Comparison of ENCODE assay signal across 9 cellular contexts in the genomic region with DNA sequence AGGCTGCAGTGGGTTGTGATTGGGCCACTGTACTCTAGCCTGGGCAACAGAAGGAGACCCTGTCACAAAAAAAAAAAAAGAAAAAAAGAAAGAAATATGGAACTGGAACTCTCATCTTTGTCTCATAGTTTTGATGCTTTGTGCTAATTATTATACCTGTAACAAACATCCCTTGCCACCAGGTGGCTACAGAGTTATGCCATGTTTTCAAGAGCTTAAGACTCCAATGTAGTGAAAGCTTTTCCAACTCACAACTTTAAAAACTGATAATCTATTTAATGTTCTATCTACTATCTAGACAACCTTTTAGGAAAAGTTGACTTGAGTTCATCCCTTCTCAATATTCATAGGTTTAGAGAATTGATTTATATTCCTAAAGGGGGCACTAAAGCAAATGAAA. TPM values are rescaled to one million over a fixed set of nuclear protein-coding genes. Genes with fewer than 3 reads are reported as not detected.
A peak's percentile ranks its signal among the peaks of the same experiment; 100 is the strongest.
DNase-seq lines count a peak whose midpoint lies in the region; ATAC-seq, FAIRE-seq and TF ChIP-seq lines count a peak whose summit lies in the region.
"Had no signal": no experiment of that assay in that cellular context is flagged by ENCODE, and none has a peak within 500 bp of the region (broad histone marks: within the 10 kb centered on the region; RNA-seq: fewer than 3 reads in every experiment).

No MANE protein-coding gene starts in this region.

- H3K79me2 ChIP-seq in PC-3 (ENCODE audit: low read length) = no peaks in the 10 kb centered on the region

- CTCF ChIA-PET in A673 (lab: Charles Lee) = interaction anchor here (0.6 to 1.0 kb wide), 4 partner anchors 9 to 1752 kb away, joined by 3 to 4 read pairs (median 4); no protein-coding TSS in a partner anchor
- CTCF ChIA-PET in PC-3 (lab: Charles Lee) = interaction anchor here (0.6 kb wide), 2 partner anchors 333 to 521 kb away, joined by 4 to 5 read pairs; no protein-coding TSS in a partner anchor

- POLR2A ChIA-PET in A673 (lab: Charles Lee; ENCODE audit: low non-redundant PET) (no interaction called here), PC-3 (lab: Charles Lee; ENCODE audit: unreplicated experiment) (no interaction called here)

- no peaks in the 10 kb centered on the region for H3K9me3 ChIP-seq in A673 (ENCODE audit: low read depth, low read length, poor library complexity, severe bottlenecking)
- H3K9me3 ChIP-seq in PC-3 (ENCODE audit: low read length) = no peaks in the 10 kb centered on the region

- no peak for TF ChIP-seq POLR2A in GM12892 (IDR thresholded peaks at IDR 0.05; ENCODE audit: low read depth, low read length)

- H3F3A ChIP-seq in PC-3 (ENCODE audit: low read length, unreplicated experiment) = no peaks in the 10 kb centered on the region

- H3K4me2 ChIP-seq in PC-3 (ENCODE audit: low read length) = no peak overlapping the region

- no peaks in the 10 kb centered on the region for H3K4me1 ChIP-seq in A673 (ENCODE audit: insufficient read depth, low read length, poor library complexity, severe bottlenecking)
- no peaks in the 10 kb centered on the region for H3K4me1 ChIP-seq in PC-3 (ENCODE audit: insufficient read depth, low read length)

- no peak overlapping the region for H2AFZ ChIP-seq in PC-3 (ENCODE audit: low read length)

- peak; percentile 3 for DNase-seq in A673 (ENCODE audit: low spot score)
- DNase-seq in PC-3 = peak; percentile 39
- peak; percentile 16 for DNase-seq in fibroblast of villous mesenchyme (ENCODE audit: low read depth)
- no peak for DNase-seq in NCI-H446 (lab: John Stamatoyannopoulos, UW)
- no peak for DNase-seq in SKM-1 (lab: John Stamatoyannopoulos, UW; ENCODE audit: unreplicated experiment)
- DNase-seq in GM12892 (ENCODE audit: insufficient read length) = no peak
- no peak for DNase-seq in NCI-H2029 (lab: John Stamatoyannopoulos, UW)
- DNase-seq: activated naive CD4-positive, alpha-beta T cell treated with anti-CD3 and anti-CD28 coated beads, Interleukin-2, amount 50 U/mL, for 16 hours had no signal

- peak; percentile 65 for ATAC-seq in GM18867 (IDR thresholded peaks at IDR 0.05; ENCODE audit: unreplicated experiment)
- ATAC-seq in PC-3 = no peak

- no peak overlapping the region for H3K27ac ChIP-seq in A673 (ENCODE audit: low read depth, low read length, poor library complexity, severe bottlenecking)
- H3K27ac ChIP-seq in PC-3 (ENCODE audit: low read length) = no peak overlapping the region

- no peaks in the 10 kb centered on the region for H4K20me1 ChIP-seq in PC-3 (ENCODE audit: low read length)

- H3K27me3 ChIP-seq in A673 (replicated peaks; ENCODE audit: insufficient read depth, low read depth, low read length, poor library complexity) (no peaks in the 10 kb centered on the region), PC-3 (ENCODE audit: low read length) (no peaks in the 10 kb centered on the region)

- no peaks in the 10 kb centered on the region for H3K9me2 ChIP-seq in PC-3 (replicated peaks; ENCODE audit: low read length)

- peak; percentile 32; the same call in 1 of the 2 replicates for TF ChIP-seq CTCF in A673 (conservative IDR thresholded peaks at IDR 0.05; ENCODE audit: low read depth, low read length)
- peak; percentile 55; the same call in 1 of the 2 replicates for TF ChIP-seq CTCF in PC-3 (conservative IDR thresholded peaks at IDR 0.05; ENCODE audit: low read depth, low read length)
- peak; percentile 30 for TF ChIP-seq CTCF in fibroblast of villous mesenchyme (IDR thresholded peaks at IDR 0.05; ENCODE audit: insufficient read depth, low read depth, low read length)

- H3K9ac ChIP-seq in PC-3 (ENCODE audit: low read length) = no peak overlapping the region

- intact Hi-C loops in A673 (cut with micrococcal nuclease; ENCODE audit: unreplicated experiment) (loop anchor here (10.0 kb wide), 1 partner anchor 518 kb away; no protein-coding TSS in a partner anchor), PC-3 (cut with micrococcal nuclease) (loop anchor here (1.0 to 5.0 kb wide), 2 partner anchors 331 to 521 kb away; no protein-coding TSS in a partner anchor)

- H3K4me3 ChIP-seq in A673 (ENCODE audit: low read depth, low read length, poor library complexity, severe bottlenecking) (no peak overlapping the region), PC-3 (ENCODE audit: low read length) (no peak overlapping the region), fibroblast of villous mesenchyme (ENCODE audit: low read depth, low read length) (no peak overlapping the region)

- BruUV-seq in A673 (replicated peaks; lab: Mats Ljungman, UMichigan) (no TSS peak), PC-3 (replicated peaks; lab: Mats Ljungman, UMichigan) (no TSS peak)

- H3K36me3 ChIP-seq in A673 (ENCODE audit: insufficient read depth, low read length, poor library complexity, severe bottlenecking) (no peaks in the 10 kb centered on the region), PC-3 (ENCODE audit: low read depth, low read length) (no peaks in the 10 kb centered on the region)

- no peak for FAIRE-seq in GM12892 (lab: Jason Lieb, UNC)

RNA-seq across cellular contexts. Expression of a gene that starts 42.4 kb away (rescaled TPM):
- total RNA-seq in A673 (2021) (not detected in 2 replicates), PC-3 (2014; rRNA removed) (0.07 and 0.12 TPM in 2 replicates), fibroblast of villous mesenchyme (under 0.01 TPM in 2 replicates)
- not detected for polyA plus RNA-seq in GM12892 (2012; ENCODE audit: missing spikeins)

Comparison
In these comparisons a context has a peak if more than half of its experiments do, and no peak if none do; other contexts are left out.
1. DNase-seq: peak in A673 (single experiment), PC-3 (single experiment) and fibroblast of villous mesenchyme (single experiment); none in NCI-H446 (0 of 2), SKM-1 (single experiment), GM12892 (single experiment) and NCI-H2029 (single experiment).
2. Peak in every context shown above with its lines, with median percentiles within 50 percentile points of each other: CTCF ChIP-seq.